23 cellular contexts compared by ENCODE assay signal in the genomic region with DNA sequence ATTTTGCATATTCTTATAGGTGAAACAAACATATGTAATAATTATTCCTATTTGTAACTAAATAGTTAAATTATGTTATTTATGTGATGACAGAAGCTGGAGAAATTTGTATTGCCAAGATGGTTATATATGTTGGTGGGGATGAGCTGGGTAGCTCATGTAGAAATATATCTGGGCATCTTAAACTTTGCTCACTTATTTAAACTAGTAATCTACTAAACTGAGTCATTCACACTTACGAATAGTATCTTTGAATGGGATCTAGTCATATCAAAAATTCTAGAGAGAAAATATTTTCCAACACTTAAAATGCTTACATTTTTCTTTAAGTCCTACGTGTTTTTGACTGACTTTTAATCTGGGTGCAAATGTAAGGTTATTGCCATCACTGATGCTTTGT. TPM values are rescaled to one million over a fixed set of nuclear protein-coding genes. Genes with fewer than 3 reads are reported as not detected.
DNase-seq lines count a peak whose midpoint lies in the region; ATAC-seq, FAIRE-seq and TF ChIP-seq lines count a peak whose summit lies in the region.
"Had no signal": no experiment of that assay in that cellular context is flagged by ENCODE, and none has a peak within 500 bp of the region (broad histone marks: within the 10 kb centered on the region; RNA-seq: fewer than 3 reads in every experiment).

No MANE protein-coding gene starts in this region.

- H3K27ac Mint-ChIP-seq in T-helper 17 cell: peak overlapping the region; percentile 6
- H3K27ac Mint-ChIP-seq in CD8-positive, alpha-beta T cell: no peak overlapping the region
- no peak overlapping the region for H3K27ac Mint-ChIP-seq in activated T-helper 2 cell treated with anti-CD3 and anti-CD28 coated beads, Interferon-gamma antibody, Interleukin-2, Interleukin-4, amounts not matched to agents 10 μg/mL and 5 μg/mL and 100 μg/mL, durations not matched to agents 14 hours and 24 hours and 36 hours
- H3K27ac Mint-ChIP-seq: CD4-positive, alpha-beta T cell had no signal

- no peaks in the 10 kb centered on the region for H3K36me3 Mint-ChIP-seq in T-helper 17 cell (ENCODE audit: low read depth)
- H3K36me3 Mint-ChIP-seq in CD8-positive, alpha-beta T cell: peaks cover 46% of the 10 kb centered on the region
- H3K36me3 Mint-ChIP-seq in activated T-helper 2 cell treated with anti-CD3 and anti-CD28 coated beads, Interferon-gamma antibody, Interleukin-2, Interleukin-4, amounts not matched to agents 10 μg/mL and 5 μg/mL and 100 μg/mL, durations not matched to agents 14 hours and 24 hours and 36 hours (ENCODE audit: low read depth): peaks cover 33% of the 10 kb centered on the region

- H3K4me1 ChIP-seq in osteoblast (ENCODE audit: insufficient read depth, low read length): no peaks in the 10 kb centered on the region
- H3K4me1 ChIP-seq in CD8-positive, alpha-beta T cell (ENCODE audit: insufficient read depth, low read length): no peaks in the 10 kb centered on the region
- H3K4me1 ChIP-seq: BE2C, BLaER1 had no signal

- H3K4me3 Mint-ChIP-seq in T-helper 17 cell: no peak overlapping the region
- no peak overlapping the region for H3K4me3 Mint-ChIP-seq in CD8-positive, alpha-beta T cell
- H3K4me3 Mint-ChIP-seq in activated T-helper 2 cell treated with anti-CD3 and anti-CD28 coated beads, Interferon-gamma antibody, Interleukin-2, Interleukin-4, amounts not matched to agents 10 μg/mL and 5 μg/mL and 100 μg/mL, durations not matched to agents 14 hours and 24 hours and 36 hours (ENCODE audit: low read depth): no peak overlapping the region
- H3K4me3 Mint-ChIP-seq: CD4-positive, alpha-beta T cell; CD8-positive, alpha-beta memory T cell had no signal

- POLR2A ChIA-PET in CD8-positive, alpha-beta T cell (lab: Charles Lee): no interaction called here

- no peak overlapping the region for H3K4me2 ChIP-seq in osteoblast (ENCODE audit: insufficient read depth, low read length)
- H3K4me2 ChIP-seq: BLaER1 had no signal

- no peak for ATAC-seq in T-helper 17 cell
- ATAC-seq in CD8-positive, alpha-beta T cell: no peak
- ATAC-seq in GM18873 (IDR thresholded peaks at IDR 0.05; ENCODE audit: low FRiP score, unreplicated experiment): no peak
- ATAC-seq: GM12878 had no signal

- CTCF ChIA-PET in CD8-positive, alpha-beta T cell (lab: Charles Lee): no interaction called here

- H3K9me3 Mint-ChIP-seq in CD8-positive, alpha-beta T cell: no peaks in the 10 kb centered on the region
- H3K9me3 Mint-ChIP-seq in activated T-helper 2 cell treated with anti-CD3 and anti-CD28 coated beads, Interferon-gamma antibody, Interleukin-2, Interleukin-4, amounts not matched to agents 10 μg/mL and 5 μg/mL and 100 μg/mL, durations not matched to agents 14 hours and 24 hours and 36 hours: no peaks in the 10 kb centered on the region
- H3K9me3 Mint-ChIP-seq: CD4-positive, alpha-beta T cell; CD8-positive, alpha-beta memory T cell had no signal

- no peak overlapping the region for H2AFZ ChIP-seq in osteoblast (ENCODE audit: low read length)

- no peaks in the 10 kb centered on the region for H3K27me3 Mint-ChIP-seq in T-helper 17 cell
- H3K27me3 Mint-ChIP-seq in CD8-positive, alpha-beta T cell (ENCODE audit: low read depth): no peaks in the 10 kb centered on the region
- no peaks in the 10 kb centered on the region for H3K27me3 Mint-ChIP-seq in activated T-helper 2 cell treated with anti-CD3 and anti-CD28 coated beads, Interferon-gamma antibody, Interleukin-2, Interleukin-4, amounts not matched to agents 10 μg/mL and 5 μg/mL and 100 μg/mL, durations not matched to agents 14 hours and 24 hours and 36 hours (ENCODE audit: low read depth)
- H3K27me3 Mint-ChIP-seq: CD4-positive, alpha-beta T cell; CD8-positive, alpha-beta memory T cell had no signal

- H3K27ac ChIP-seq in C4-2B (no peak overlapping the region), osteoblast (ENCODE audit: low read depth, low read length) (no peak overlapping the region)
- H3K27ac ChIP-seq in CD8-positive, alpha-beta T cell (ENCODE audit: low read depth, low read length): no peak overlapping the region
- H3K27ac ChIP-seq: BLaER1 had no signal

- no peaks in the 10 kb centered on the region for H3K79me2 ChIP-seq in osteoblast (ENCODE audit: insufficient read depth, low read length)

- peak; percentile 37 for FAIRE-seq in G401.6 (lab: Jason Lieb, UNC)
- FAIRE-seq: GM12878, GM12892 had no signal

- no peak overlapping the region for H3K4me3 ChIP-seq in osteoblast (ENCODE audit: insufficient read depth, low read length)
- no peak overlapping the region for H3K4me3 ChIP-seq in CD8-positive, alpha-beta T cell (ENCODE audit: low read depth, low read length)
- H3K4me3 ChIP-seq: BLaER1, GM12878 had no signal

- H3K9me3 ChIP-seq in T-helper 17 cell (ENCODE audit: control insufficient read depth, low read length, poor library complexity, severe bottlenecking): no peaks in the 10 kb centered on the region
- H3K9me3 ChIP-seq in osteoblast (ENCODE audit: low read depth, low read length): no peaks in the 10 kb centered on the region
- no peaks in the 10 kb centered on the region for H3K9me3 ChIP-seq in CD8-positive, alpha-beta T cell (ENCODE audit: low read length)
- H3K9me3 ChIP-seq: BE2C, BLaER1 had no signal

- peak; percentile 1; the same call in 1 of the 2 replicates for TF ChIP-seq CTCF in C4-2B (conservative IDR thresholded peaks at IDR 0.05)
- TF ChIP-seq CTCF in osteoblast (IDR thresholded peaks at IDR 0.05; ENCODE audit: extremely low read depth, low read depth, low read length): no peak
- TF ChIP-seq CTCF in CD8-positive, alpha-beta T cell (IDR thresholded peaks at IDR 0.05): no peak

- no peak for DNase-seq in T-helper 17 cell
- DNase-seq in osteoblast (ENCODE audit: insufficient read length, low spot score, missing footprints): peak; percentile 15
- no peak for DNase-seq in NCI-H524 treated with DMSO at 0.1 percent for 48 hours (lab: John Stamatoyannopoulos, UW)
- no peak for DNase-seq in CD8-positive, alpha-beta T cell
- DNase-seq in activated T-helper 2 cell treated with anti-CD3 and anti-CD28 coated beads, Interferon-gamma antibody, Interleukin-2, Interleukin-4, amounts not matched to agents 10 μg/mL and 5 μg/mL and 100 μg/mL, durations not matched to agents 14 hours and 24 hours and 36 hours (ENCODE audit: low spot score): no peak
- DNase-seq: 8988T; ACHN; BE2C; C1 segment of cervical spinal cord; CD4-positive, alpha-beta T cell; CD8-positive, alpha-beta memory T cell; COR-L47; DMS 273 treated with DMSO at 0.1 percent for 48 hours; DMS153; DMS53; DMS79; GDM1 had no signal

- peaks cover 35% of the 10 kb centered on the region for H3K36me3 ChIP-seq in osteoblast (ENCODE audit: insufficient read depth, low read length)
- peaks cover 21% of the 10 kb centered on the region for H3K36me3 ChIP-seq in CD8-positive, alpha-beta T cell (ENCODE audit: insufficient read depth, low read length)

- H3K4me1 Mint-ChIP-seq in T-helper 17 cell: peaks cover 4% of the 10 kb centered on the region
- peaks cover 9% of the 10 kb centered on the region for H3K4me1 Mint-ChIP-seq in CD8-positive, alpha-beta T cell (ENCODE audit: low read depth)
- H3K4me1 Mint-ChIP-seq in activated T-helper 2 cell treated with anti-CD3 and anti-CD28 coated beads, Interferon-gamma antibody, Interleukin-2, Interleukin-4, amounts not matched to agents 10 μg/mL and 5 μg/mL and 100 μg/mL, durations not matched to agents 14 hours and 24 hours and 36 hours (ENCODE audit: low read depth): peaks cover 1% of the 10 kb centered on the region

- intact Hi-C loops in CD8-positive, alpha-beta T cell (cut with DNase I, micrococcal nuclease): no loop called here
- intact Hi-C loops in activated T-helper 2 cell treated with anti-CD3 and anti-CD28 coated beads, Interferon-gamma antibody, Interleukin-2, Interleukin-4, amounts not matched to agents 10 μg/mL and 5 μg/mL and 100 μg/mL, durations not matched to agents 14 hours and 24 hours and 36 hours (cut with micrococcal nuclease): no loop called here

- no peaks in the 10 kb centered on the region for H4K20me1 ChIP-seq in osteoblast (ENCODE audit: insufficient read depth, low read length)
- H4K20me1 ChIP-seq: BLaER1 had no signal

- no peaks in the 10 kb centered on the region for H3K27me3 ChIP-seq in osteoblast (ENCODE audit: insufficient read depth, low read length)
- no peaks in the 10 kb centered on the region for H3K27me3 ChIP-seq in CD8-positive, alpha-beta T cell (ENCODE audit: insufficient read depth, low read length)
- H3K27me3 ChIP-seq: BE2C, BLaER1 had no signal

RNA-seq across cellular contexts. Expression of gene EIF4EBP3, which starts 44.6 kb away (rescaled TPM):
- 10 to 100 TPM in 1 of 2 donors, 1 to 10 TPM in 1; 9.1 to 14.0 TPM for total RNA-seq in T-helper 17 cell
- total RNA-seq in osteoblast: 3.8 and 4.7 TPM in 2 replicates
- 10 to 100 TPM; 10.6 to 13.7 TPM for total RNA-seq in CD8-positive, alpha-beta T cell
- 9.2 and 15.0 TPM in 2 replicates for total RNA-seq in activated T-helper 2 cell treated with anti-CD3 and anti-CD28 coated beads, Interferon-gamma antibody, Interleukin-2, Interleukin-4, amounts not matched to agents 10 μg/mL and 5 μg/mL and 100 μg/mL, durations not matched to agents 14 hours and 24 hours and 36 hours

RNA-seq across cellular contexts. Expression of gene SRA1, which starts 54.4 kb away (rescaled TPM):
- total RNA-seq in T-helper 17 cell (10 to 100 TPM; 29.9 to 33.2 TPM), osteoblast (28.2 and 35.7 TPM in 2 replicates)
- total RNA-seq in CD8-positive, alpha-beta T cell: 10 to 100 TPM; 33.7 to 37.2 TPM
- total RNA-seq in activated T-helper 2 cell treated with anti-CD3 and anti-CD28 coated beads, Interferon-gamma antibody, Interleukin-2, Interleukin-4, amounts not matched to agents 10 μg/mL and 5 μg/mL and 100 μg/mL, durations not matched to agents 14 hours and 24 hours and 36 hours: 45.9 and 48.2 TPM in 2 replicates
